8 cellular contexts compared by ENCODE assay signal in genomic region chrX:69163936-69164741, GRCh38. TPM values are rescaled to one million over a fixed set of nuclear protein-coding genes. Genes with fewer than 3 reads are reported as not detected.
A peak's percentile ranks its signal among the peaks of the same experiment; 100 is the strongest.
DNase-seq lines count a peak whose midpoint lies in the region; ATAC-seq and TF ChIP-seq lines count a peak whose summit lies in the region.

No MANE protein-coding gene starts in this region.

- peaks cover 31% of the 10 kb centered on the region for H3K4me1 Mint-ChIP-seq in T-helper 17 cell

- H3K27ac ChIP-seq in iPS-18a (ENCODE audit: low read length) (no peak overlapping the region), smooth muscle cell (ENCODE audit: low read depth) (no peak overlapping the region)

- no peak overlapping the region for H2AFZ ChIP-seq in smooth muscle cell (ENCODE audit: low read depth)

- H3K4me2 ChIP-seq in smooth muscle cell, result peak overlapping the region; percentile 83

- no peaks in the 10 kb centered on the region for H3K9me3 ChIP-seq in T-helper 17 cell (ENCODE audit: control insufficient read depth, low read length, poor library complexity, severe bottlenecking)
- H3K9me3 ChIP-seq in iPS-18a (ENCODE audit: control insufficient read depth, low read depth, low read length), result no peaks in the 10 kb centered on the region
- H3K9me3 ChIP-seq in smooth muscle cell (replicated peaks; ENCODE audit: low read depth), result no peaks in the 10 kb centered on the region

- H3K36me3 ChIP-seq in iPS-18a (ENCODE audit: control insufficient read depth, low read depth, low read length) (peaks cover 27% of the 10 kb centered on the region), smooth muscle cell (ENCODE audit: low read depth) (no peaks in the 10 kb centered on the region)

- H3K27me3 ChIP-seq in iPS-18a (ENCODE audit: control insufficient read depth, insufficient read depth, low read length) (no peaks in the 10 kb centered on the region), smooth muscle cell (ENCODE audit: low read depth) (no peaks in the 10 kb centered on the region)

- no peak overlapping the region for H3K9ac ChIP-seq in iPS-18a (ENCODE audit: low read length)
- no peak overlapping the region for H3K9ac ChIP-seq in smooth muscle cell (ENCODE audit: low read depth)

- H3K4me3 ChIP-seq in iPS-18a (ENCODE audit: low read length) (peak overlapping the region; percentile 93), smooth muscle cell (peak overlapping the region; percentile 71)

- peak; percentile 64 for ATAC-seq in GM18502 (IDR thresholded peaks at IDR 0.05; ENCODE audit: poor library complexity, unreplicated experiment)
- peak; percentile 49 for ATAC-seq in HG03108 (IDR thresholded peaks at IDR 0.05; ENCODE audit: unreplicated experiment)
- ATAC-seq in T-helper 17 cell, result peak; percentile 84
- ATAC-seq in GM18861 (IDR thresholded peaks at IDR 0.05; ENCODE audit: unreplicated experiment), result no peak

- peak; percentile 25 to 44 (median 27) for DNase-seq in T-helper 17 cell
- DNase-seq in astrocyte of the hippocampus (ENCODE audit: low read depth, low spot score), result peak; percentile 43
- DNase-seq in smooth muscle cell (lab: John Stamatoyannopoulos, UW; ENCODE audit: unreplicated experiment), result no peak
- no peak for DNase-seq in SKM-1 treated with dmso at 0.1 percent for 144 hours (lab: John Stamatoyannopoulos, UW; ENCODE audit: unreplicated experiment)

- H3K36me3 Mint-ChIP-seq in T-helper 17 cell (ENCODE audit: low read depth), result no peaks in the 10 kb centered on the region

- H3K79me2 ChIP-seq in smooth muscle cell (ENCODE audit: low read depth), result no peaks in the 10 kb centered on the region

- H3K27ac Mint-ChIP-seq in T-helper 17 cell, result peak overlapping the region; percentile 90

- no peaks in the 10 kb centered on the region for H3K27me3 Mint-ChIP-seq in T-helper 17 cell

- WGBS in smooth muscle cell (ENCODE audit: low lambda C conversion rate), result 72% methylated on average over 18 of the region's 23 CpGs

- H3K4me1 ChIP-seq in iPS-18a (ENCODE audit: control insufficient read depth, low read depth, low read length) (peaks cover 11% of the 10 kb centered on the region), smooth muscle cell (ENCODE audit: low read depth) (no peaks in the 10 kb centered on the region)

- H3F3A ChIP-seq in smooth muscle cell (ENCODE audit: low read depth), result no peaks in the 10 kb centered on the region

- H3K4me3 Mint-ChIP-seq in T-helper 17 cell, result peak overlapping the region; percentile 94

- peaks cover 45% of the 10 kb centered on the region for H4K20me1 ChIP-seq in smooth muscle cell (ENCODE audit: low read depth)

- TF ChIP-seq CTCF in smooth muscle cell (IDR thresholded peaks at IDR 0.05; ENCODE audit: borderline replicate concordance, insufficient read depth, poor library complexity, severe bottlenecking), result no peak

RNA-seq across cellular contexts. Expression of gene PJA1, which starts 1.1 kb away (rescaled TPM):
- total RNA-seq in T-helper 17 cell (10 to 100 TPM; 18.7 to 20.2 TPM), smooth muscle cell (30.6 and 59.1 TPM in 2 replicates)
- polyA plus RNA-seq in smooth muscle cell, result 47.5 and 53.4 TPM in 2 replicates

Comparison
In these comparisons a context has a peak if more than half of its experiments do, and no peak if none do; other contexts are left out.
1. DNase-seq: peak in T-helper 17 cell (3 of 3) and astrocyte of the hippocampus (single experiment); none in smooth muscle cell (single experiment) and SKM-1 treated with dmso at 0.1 percent for 144 hours (single experiment).